ENCODE assay signal across 8 cellular contexts in genomic region chr14:34051966-34052657, GRCh38.
DNase-seq lines count a peak whose midpoint lies in the region; ATAC-seq and TF ChIP-seq lines count a peak whose summit lies in the region.

No MANE protein-coding gene starts in this region.

- no peak for TF ChIP-seq CTCF in GM13976 (IDR thresholded peaks at IDR 0.05; ENCODE audit: borderline replicate concordance, control extremely low read depth, extremely low read depth, insufficient read depth, missing control alignments)

- in situ Hi-C loops in Caki2 (cut with HindIII; ENCODE audit: low pct_unique_long_range_greater_than_20kb, low sequenced_read_pairs): no loop called here
- in situ Hi-C loops in GM13976 (cut with MboI; ENCODE audit: low sequenced_read_pairs, unreplicated experiment): no loop called here

- peak; percentile 78 for ATAC-seq in GM21786 (IDR thresholded peaks at IDR 0.05; ENCODE audit: unreplicated experiment)
- no peak for ATAC-seq in HG03280 (IDR thresholded peaks at IDR 0.05; ENCODE audit: unreplicated experiment)

- DNase-seq in Caki2 (ENCODE audit: low read depth): peak; percentile 81
- DNase-seq in NCI-H226: peak; percentile 95
- peak; percentile 17 for DNase-seq in fibroblast of the conjunctiva (ENCODE audit: low read depth)
- DNase-seq in GM13976 (ENCODE audit: low spot score): no peak
- DNase-seq in NCI-H187 treated with DMSO at 0.1 percent for 48 hours (lab: John Stamatoyannopoulos, UW): no peak
- no peak for DNase-seq in NCI-H1092 treated with DMSO at 0.1 percent for 48 hours (lab: John Stamatoyannopoulos, UW)

Comparison
In these comparisons a context has a peak if more than half of its experiments do, and no peak if none do; other contexts are left out.
1. DNase-seq: peak in Caki2 (single experiment), NCI-H226 (single experiment) and fibroblast of the conjunctiva (single experiment); none in GM13976 (single experiment), NCI-H187 treated with DMSO at 0.1 percent for 48 hours (single experiment) and NCI-H1092 treated with DMSO at 0.1 percent for 48 hours (single experiment).